In the genomic region with DNA sequence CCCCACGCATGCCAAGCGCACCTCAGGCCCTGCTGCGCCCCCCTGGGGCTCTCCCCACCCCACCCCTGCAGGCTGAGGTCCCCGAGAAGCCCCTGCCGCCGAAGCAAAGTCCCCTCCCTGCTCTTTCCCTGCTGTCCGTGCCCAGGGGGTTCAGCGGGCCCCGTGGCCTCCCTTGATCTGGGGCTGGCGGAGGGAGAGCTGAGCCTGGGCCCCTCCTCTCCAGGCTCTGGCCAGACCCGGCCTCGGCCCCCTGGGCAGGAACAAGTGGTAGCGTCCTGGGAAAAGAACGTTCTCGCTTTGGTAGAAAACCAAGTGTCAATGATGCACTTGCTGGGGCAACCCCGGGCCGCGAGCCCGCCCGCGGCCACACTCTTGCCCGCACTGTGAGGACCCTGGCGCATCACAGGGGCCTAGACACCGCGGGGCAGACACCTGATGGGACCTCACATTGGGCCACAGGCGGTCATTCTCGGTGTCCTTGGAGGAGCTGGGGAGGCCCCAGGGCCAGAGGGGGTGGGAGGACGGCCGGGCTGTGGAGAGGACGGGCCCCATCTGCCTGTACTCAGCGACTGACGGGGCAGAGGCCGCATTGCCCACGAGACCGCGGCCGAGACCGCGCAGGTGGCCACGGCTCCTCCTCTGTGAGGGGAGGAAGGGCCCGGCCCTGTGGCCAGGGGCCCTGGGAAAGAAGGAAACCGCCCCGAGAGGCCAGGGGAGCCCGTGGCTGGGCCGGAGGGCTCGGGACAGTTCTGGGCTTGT, we compare ENCODE assay signal across 9 cellular contexts. TPM values are rescaled to one million over a fixed set of nuclear protein-coding genes. Genes with fewer than 3 reads are reported as not detected.
A peak's percentile ranks its signal among the peaks of the same experiment; 100 is the strongest.
DNase-seq lines count a peak whose midpoint lies in the region; ATAC-seq, FAIRE-seq and TF ChIP-seq lines count a peak whose summit lies in the region.
"Had no signal": no experiment of that assay in that cellular context is flagged by ENCODE, and none has a peak within 500 bp of the region (broad histone marks: within the 10 kb centered on the region; RNA-seq: fewer than 3 reads in every experiment).

No MANE protein-coding gene starts in this region.

- no peak overlapping the region for H3K27ac Mint-ChIP-seq in GM23338
- H3K27ac Mint-ChIP-seq in activated B cell treated with CpG ODN at 0.5 μM for 24 hours = peak overlapping the region; percentile 74

- no peaks in the 10 kb centered on the region; the same call in 1 of the 2 replicates for H3F3A ChIP-seq in GM23338 (replicated peaks; ENCODE audit: low read depth)

- H3K36me3 ChIP-seq in BJ (ENCODE audit: control insufficient read depth, insufficient read depth, low read length) (peaks cover 18% of the 10 kb centered on the region), GM23338 (ENCODE audit: insufficient read depth) (no peaks in the 10 kb centered on the region), small intestine (ENCODE audit: control insufficient read depth in 2 of 2, insufficient read depth in 2 of 2, low read length in 2 of 2) (no peaks in the 10 kb centered on the region)

- no peak overlapping the region for H2AFZ ChIP-seq in GM23338

- FAIRE-seq in small intestine (lab: Jason Lieb, UNC) = no peak

- H3K9me2 ChIP-seq in GM23338 (ENCODE audit: insufficient read depth) = no peaks in the 10 kb centered on the region

- H3K36me3 Mint-ChIP-seq in GM23338 (ENCODE audit: low read depth) = no peaks in the 10 kb centered on the region
- H3K36me3 Mint-ChIP-seq in activated B cell treated with CpG ODN at 0.5 μM for 24 hours (ENCODE audit: low read depth) = peaks cover 2% of the 10 kb centered on the region

- H3K79me2 ChIP-seq in GM23338 (replicated peaks; ENCODE audit: insufficient read depth) = no peaks in the 10 kb centered on the region

- WGBS in small intestine, 3 donors = 53 to 78% (median 58%) methylated on average over 34 to 46 of the region's 46 CpGs

- no peaks in the 10 kb centered on the region for H3K9me3 ChIP-seq in small intestine (ENCODE audit: control insufficient read depth, low read depth)
- H3K9me3 ChIP-seq: mucosa of descending colon had no signal

- DNase-seq in BJ (ENCODE audit: low read depth) (no peak), GM23338 (ENCODE audit: low spot score) (no peak), activated B cell treated with CpG ODN at 0.5 μM for 24 hours (peak; percentile 40), foreskin keratinocyte (no peak), small intestine (no peak), OCI-M2 (lab: John Stamatoyannopoulos, UW; ENCODE audit: unreplicated experiment) (no peak), mucosa of gallbladder (ENCODE audit: low spot score) (no peak)

- H3K4me3 ChIP-seq in BJ (ENCODE audit: low read depth, low read length) = peak overlapping the region; percentile 88
- peak overlapping the region; percentile 43; the same call in 1 of the 2 replicates for H3K4me3 ChIP-seq in GM23338
- H3K4me3 ChIP-seq in small intestine (ENCODE audit: low read depth in 1 of 2, low read length in 2 of 2) = peak overlapping the region; percentile 32 to 74

- CTCF ChIA-PET in BJ (lab: Yijun Ruan, JAX) (interaction anchor here (0.7 to 1.3 kb wide), 2 partner anchors 35 to 134 kb away, joined by 3 read pairs; no protein-coding TSS in a partner anchor), activated B cell treated with CpG ODN at 0.5 μM for 24 hours (lab: Charles Lee) (interaction anchor here (1.2 kb wide), 1 partner anchor 19 kb away, joined by 9 read pairs; no protein-coding TSS in a partner anchor)

- H3K27ac ChIP-seq in GM23338 (ENCODE audit: low read depth) = peak overlapping the region; percentile 55; the same call in 1 of the 2 replicates
- peak overlapping the region; percentile 21 for H3K27ac ChIP-seq in foreskin keratinocyte
- peak overlapping the region; percentile 80 to 99 for H3K27ac ChIP-seq in small intestine (ENCODE audit: low read depth in 1 of 2, low read length in 1 of 2)

- peak overlapping the region; percentile 75; the same call in 1 of the 2 replicates for H3K4me2 ChIP-seq in GM23338

- intact Hi-C loops in activated B cell treated with CpG ODN at 0.5 μM for 24 hours (cut with micrococcal nuclease) = loop anchor here (1.0 to 5.0 kb wide), 6 partner anchors 20 to 336 kb away; a partner anchor contains a TSS

- TF ChIP-seq CTCF in BJ (IDR thresholded peaks at IDR 0.05; ENCODE audit: insufficient read depth, low read depth, low read length) (no peak), GM23338 (conservative IDR thresholded peaks at IDR 0.05; ENCODE audit: low read depth in 2 of 2) (no peak), activated B cell treated with CpG ODN at 0.5 μM for 24 hours (IDR thresholded peaks at IDR 0.05) (no peak), foreskin keratinocyte (conservative IDR thresholded peaks at IDR 0.05) (no peak)

- no peak overlapping the region for H3K4me3 Mint-ChIP-seq in GM23338
- H3K4me3 Mint-ChIP-seq in activated B cell treated with CpG ODN at 0.5 μM for 24 hours = peak overlapping the region; percentile 86

- H3K4me1 ChIP-seq in GM23338 (ENCODE audit: insufficient read depth) (0 out of 2 replicates have a peak, but pooled peaks cover 3% of the 10 kb centered on the region), foreskin keratinocyte (peaks cover 5% of the 10 kb centered on the region), small intestine (ENCODE audit: control insufficient read depth in 2 of 2, insufficient read depth in 1 of 2, low read depth in 1 of 2, low read length in 1 of 2) (peaks cover 3 to 15% of the 10 kb centered on the region in 2 donors)

- peaks cover 10% of the 10 kb centered on the region for H3K27me3 Mint-ChIP-seq in GM23338 (ENCODE audit: insufficient read depth, low read depth, poor library complexity)
- no peaks in the 10 kb centered on the region for H3K27me3 Mint-ChIP-seq in activated B cell treated with CpG ODN at 0.5 μM for 24 hours

- POLR2A ChIA-PET in BJ (lab: Charles Lee) (no interaction called here), activated B cell treated with CpG ODN at 0.5 μM for 24 hours (lab: Charles Lee) (interaction anchor here (0.5 to 4.0 kb wide), 16 partner anchors 9 to 770 kb away, joined by 3 to 25 read pairs (median 4); a partner anchor contains a TSS)

- H3K9me3 Mint-ChIP-seq in GM23338 (no peaks in the 10 kb centered on the region), activated B cell treated with CpG ODN at 0.5 μM for 24 hours (no peaks in the 10 kb centered on the region)

- ATAC-seq in GM23338 = peak; percentile 12
- ATAC-seq in activated B cell treated with CpG ODN at 0.5 μM for 24 hours (ENCODE audit: low read depth) = peak; percentile 1
- no peak for ATAC-seq in foreskin keratinocyte
- ATAC-seq in GM21423 (IDR thresholded peaks at IDR 0.05; ENCODE audit: unreplicated experiment) = no peak

- no peaks in the 10 kb centered on the region for H4K20me1 ChIP-seq in GM23338 (replicated peaks; ENCODE audit: insufficient read depth)

- no peaks in the 10 kb centered on the region for H3K27me3 ChIP-seq in BJ (ENCODE audit: control insufficient read depth, insufficient read depth, low read length)
- no peaks in the 10 kb centered on the region for H3K27me3 ChIP-seq in GM23338 (ENCODE audit: insufficient read depth)
- no peaks in the 10 kb centered on the region for H3K27me3 ChIP-seq in foreskin keratinocyte
- H3K27me3 ChIP-seq in small intestine (ENCODE audit: control insufficient read depth in 2 of 2, insufficient read depth in 2 of 2, low read length in 2 of 2) = no peaks in the 10 kb centered on the region

- H3K4me1 Mint-ChIP-seq in GM23338 (peaks cover 6% of the 10 kb centered on the region), activated B cell treated with CpG ODN at 0.5 μM for 24 hours (peaks cover 46% of the 10 kb centered on the region)

TF ChIP-seq in GM23338, 12 proteins besides CTCF, POLR2A, EP300 and RAD21:
- no peak for TF ChIP-seq STAT1 (IDR thresholded peaks at IDR 0.05; ENCODE audit: unreplicated experiment)
- no peak for TF ChIP-seq ZNF331 (CRISPR knock-in tag; IDR thresholded peaks at IDR 0.05; ENCODE audit: low read depth)

RNA-seq across cellular contexts. Expression of a gene that starts 29.0 kb away (rescaled TPM):
- polyA plus RNA-seq in BJ (2011; rRNA removed) (463 and 626 TPM in 2 replicates), GM23338 (2016; fragmentation: Nextera tagmentation; extraction: Ambion mirVana) (543 and 573 TPM in 2 replicates), foreskin keratinocyte (377 and 403 TPM in 2 replicates), small intestine (1,000 to 10,000 TPM in 2 of 3 donors, 100 to 1,000 TPM in 1; 335 to 1,298 (median 1,178) TPM)
- polyA minus RNA-seq in BJ (2011; rRNA and poly(A)+ RNA removed) = 237 and 273 TPM in 2 replicates
- 284 and 351 TPM in 2 replicates for total RNA-seq in GM23338 (2014; rRNA removed; shearing (Covaris generic))
- total RNA-seq in activated B cell treated with CpG ODN at 0.5 μM for 24 hours (213 and 218 TPM in 2 replicates), foreskin keratinocyte (237 and 247 TPM in 2 replicates), mucosa of gallbladder (294 TPM)

RNA-seq across cellular contexts. Expression of a gene that starts 37.6 kb away (rescaled TPM):
- polyA plus RNA-seq in BJ (2011; rRNA removed) (174 and 292 TPM in 2 replicates), GM23338 (2016; fragmentation: Nextera tagmentation; extraction: Ambion mirVana) (254 and 286 TPM in 2 replicates), foreskin keratinocyte (313 and 314 TPM in 2 replicates), small intestine (100 to 1,000 TPM; 141 to 189 (median 143) TPM)
- 104 and 159 TPM in 2 replicates for polyA minus RNA-seq in BJ (2011; rRNA and poly(A)+ RNA removed)
- 257 and 303 TPM in 2 replicates for total RNA-seq in GM23338 (2014; rRNA removed; shearing (Covaris generic))
- total RNA-seq in activated B cell treated with CpG ODN at 0.5 μM for 24 hours (173 and 184 TPM in 2 replicates), foreskin keratinocyte (148 and 163 TPM in 2 replicates), mucosa of gallbladder (137 TPM)

RNA-seq across cellular contexts. Expression of a gene that starts 41.3 kb away (rescaled TPM):
- polyA plus RNA-seq in BJ (2011; rRNA removed) (15.5 and 26.1 TPM in 2 replicates), GM23338 (2016; fragmentation: Nextera tagmentation; extraction: Ambion mirVana) (6.3 and 6.9 TPM in 2 replicates), foreskin keratinocyte (18.2 and 18.3 TPM in 2 replicates), small intestine (10 to 100 TPM; 19.7 to 32.1 (median 19.7) TPM)
- 30.9 and 40.4 TPM in 2 replicates for polyA minus RNA-seq in BJ (2011; rRNA and poly(A)+ RNA removed)
- total RNA-seq in GM23338 (2014; rRNA removed; shearing (Covaris generic)) = 28.0 and 35.4 TPM in 2 replicates
- total RNA-seq in activated B cell treated with CpG ODN at 0.5 μM for 24 hours (111 and 127 TPM in 2 replicates), foreskin keratinocyte (31.9 and 32.2 TPM in 2 replicates), mucosa of gallbladder (64.1 TPM)

Comparison
In these comparisons a context has a peak if more than half of its experiments do, and no peak if none do; other contexts are left out.
1. ATAC-seq: peak in GM23338 (single experiment) and activated B cell treated with CpG ODN at 0.5 μM for 24 hours (single experiment); none in foreskin keratinocyte (single experiment) and GM21423 (single experiment).
2. H3K27ac ChIP-seq: peak in every context shown above with its lines; median percentile 90 in small intestine; 55 in GM23338; 21 in foreskin keratinocyte.
3. Peak in every context shown above with its lines, with median percentiles within 50 percentile points of each other: H3K4me3 ChIP-seq.